14 cellular contexts compared by ENCODE assay signal in the genomic region with DNA sequence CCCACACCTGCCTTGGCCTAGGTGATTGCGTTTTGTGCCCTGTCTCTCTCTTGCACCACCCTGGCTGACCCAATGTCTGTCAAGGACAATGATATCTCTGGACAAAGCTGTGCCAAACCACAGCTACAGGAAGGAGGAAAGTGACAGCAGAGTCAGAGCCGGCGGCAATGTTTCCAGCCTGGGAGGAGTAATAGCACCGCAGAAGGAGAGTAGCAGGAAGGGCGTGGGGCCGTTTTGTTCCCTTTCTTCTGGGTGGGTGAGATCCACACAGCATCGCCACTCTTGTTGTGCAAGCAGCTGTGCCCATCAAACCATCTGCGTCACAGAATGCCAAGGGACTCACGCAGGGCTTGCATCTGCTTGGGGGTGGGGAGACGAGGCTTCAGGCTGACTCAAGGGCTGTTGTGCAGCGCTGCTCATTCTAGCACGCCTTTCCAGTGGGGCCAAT.
DNase-seq lines count a peak whose midpoint lies in the region; ATAC-seq, FAIRE-seq and TF ChIP-seq lines count a peak whose summit lies in the region.
"Had no signal": no experiment of that assay in that cellular context is flagged by ENCODE, and none has a peak within 500 bp of the region (broad histone marks: within the 10 kb centered on the region; RNA-seq: fewer than 3 reads in every experiment).

No MANE protein-coding gene starts in this region.

- H3K36me3 ChIP-seq in neuronal stem cell (replicated peaks in 1 of 2; ENCODE audit: control insufficient read depth in 2 of 2, insufficient read depth in 2 of 2, low read length in 2 of 2), result no peaks in the 10 kb centered on the region
- H3K36me3 ChIP-seq in MG63, result no peaks in the 10 kb centered on the region
- H3K36me3 ChIP-seq in kidney (ENCODE audit: control insufficient read depth in 1 of 2, insufficient read depth in 2 of 2, low read length in 2 of 2), result no peaks in the 10 kb centered on the region
- H3K36me3 ChIP-seq: BE2C had no signal

- H3K14ac ChIP-seq in neuronal stem cell (ENCODE audit: low read length), result no peak overlapping the region

- H3K9me3 ChIP-seq in neuronal stem cell (replicated peaks in 1 of 2; ENCODE audit: control insufficient read depth in 2 of 2, insufficient read depth in 1 of 2, low read depth in 1 of 2, low read length in 2 of 2) (no peaks in the 10 kb centered on the region), MG63 (no peaks in the 10 kb centered on the region), kidney (ENCODE audit: control insufficient read depth in 1 of 2, low read length in 2 of 2) (no peaks in the 10 kb centered on the region)
- H3K9me3 ChIP-seq: BE2C had no signal

- no peak overlapping the region for H3K23ac ChIP-seq in neuronal stem cell (ENCODE audit: low read depth, low read length, poor library complexity)

- no peak for FAIRE-seq in kidney (lab: Jason Lieb, UNC)
- FAIRE-seq: GM19239 had no signal

- H3K18ac ChIP-seq in neuronal stem cell (ENCODE audit: low read length), result peak overlapping the region; percentile 68

- no peak overlapping the region for H4K91ac ChIP-seq in neuronal stem cell (ENCODE audit: low read depth, low read length, poor library complexity)

- no peak overlapping the region for H2AFZ ChIP-seq in neuronal stem cell (ENCODE audit: low read length)

- H3K36me3 Mint-ChIP-seq in dendritic cell treated with granulocyte-macrophage colony-stimulating factor and Interleukin-4, amounts not matched to agents 40 ng/mL and 50 ng/mL, for 4 days (ENCODE audit: low read depth), result no peaks in the 10 kb centered on the region
- H3K36me3 Mint-ChIP-seq: T-cell had no signal

- H2BK5ac ChIP-seq in neuronal stem cell (ENCODE audit: low read length), result peak overlapping the region; percentile 40

- intact Hi-C loops in dendritic cell treated with granulocyte-macrophage colony-stimulating factor and Interleukin-4, amounts not matched to agents 40 ng/mL and 50 ng/mL, for 4 days (cut with micrococcal nuclease), result no loop called here
- intact Hi-C loops in kidney (cut with DNase I), result no loop called here

- TF ChIP-seq CTCF in AG10803 (conservative IDR thresholded peaks at IDR 0.05; ENCODE audit: low read length) (no peak), kidney (IDR thresholded peaks at IDR 0.05; ENCODE audit: borderline replicate concordance, extremely low read depth, insufficient read depth) (no peak)

- H3K4ac ChIP-seq in neuronal stem cell (ENCODE audit: low read length), result no peak overlapping the region

- H3K9ac ChIP-seq in neuronal stem cell (ENCODE audit: low read depth, low read length, poor library complexity) (no peak overlapping the region), kidney (ENCODE audit: low read length in 2 of 2) (no peak overlapping the region)

- H3K4me1 ChIP-seq in neuronal stem cell (ENCODE audit: control insufficient read depth in 2 of 2, insufficient read depth in 1 of 2, low read depth in 1 of 2, low read length in 2 of 2) (peaks cover 0 to 15% of the 10 kb centered on the region in 2 donors), kidney (ENCODE audit: control insufficient read depth in 1 of 2, insufficient read depth in 1 of 2, low read depth in 1 of 2, low read length in 2 of 2) (no peaks in the 10 kb centered on the region)
- H3K4me1 ChIP-seq: BE2C had no signal

- H2BK15ac ChIP-seq in neuronal stem cell (ENCODE audit: low read length), result no peak overlapping the region

- H3K27ac Mint-ChIP-seq in dendritic cell treated with granulocyte-macrophage colony-stimulating factor and Interleukin-4, amounts not matched to agents 40 ng/mL and 50 ng/mL, for 4 days, result peak overlapping the region; percentile 31
- H3K27ac Mint-ChIP-seq: activated CD8-positive, alpha-beta T cell treated with anti-CD3 and anti-CD28 coated beads for 36 hours; activated naive CD8-positive, alpha-beta T cell treated with anti-CD3 and anti-CD28 coated beads, Interleukin-2, amount 50 U/mL, for 24 hours; T-cell had no signal

- H3K4me2 ChIP-seq in neuronal stem cell (ENCODE audit: insufficient read depth, low read length, poor library complexity, severe bottlenecking), result no peak overlapping the region

- ATAC-seq in GM21381 (IDR thresholded peaks at IDR 0.05; ENCODE audit: unreplicated experiment), result no peak
- no peak for ATAC-seq in HG02610 (IDR thresholded peaks at IDR 0.05; ENCODE audit: unreplicated experiment)
- ATAC-seq: activated CD8-positive, alpha-beta T cell treated with anti-CD3 and anti-CD28 coated beads for 36 hours; T-cell had no signal

- peaks cover 4% of the 10 kb centered on the region for H3K4me1 Mint-ChIP-seq in dendritic cell treated with granulocyte-macrophage colony-stimulating factor and Interleukin-4, amounts not matched to agents 40 ng/mL and 50 ng/mL, for 4 days (ENCODE audit: low read depth)
- H3K4me1 Mint-ChIP-seq: activated naive CD8-positive, alpha-beta T cell treated with anti-CD3 and anti-CD28 coated beads, Interleukin-2, amount 50 U/mL, for 24 hours; T-cell had no signal

- no peak overlapping the region for H3K4me3 Mint-ChIP-seq in dendritic cell treated with granulocyte-macrophage colony-stimulating factor and Interleukin-4, amounts not matched to agents 40 ng/mL and 50 ng/mL, for 4 days
- H3K4me3 Mint-ChIP-seq: activated CD8-positive, alpha-beta T cell treated with anti-CD3 and anti-CD28 coated beads for 36 hours; activated naive CD8-positive, alpha-beta T cell treated with anti-CD3 and anti-CD28 coated beads, Interleukin-2, amount 50 U/mL, for 24 hours; T-cell had no signal

- peaks cover 1% of the 10 kb centered on the region for H3K27me3 Mint-ChIP-seq in dendritic cell treated with granulocyte-macrophage colony-stimulating factor and Interleukin-4, amounts not matched to agents 40 ng/mL and 50 ng/mL, for 4 days
- H3K27me3 Mint-ChIP-seq: activated CD8-positive, alpha-beta T cell treated with anti-CD3 and anti-CD28 coated beads for 36 hours had no signal

- peaks cover 0 to 6% (median 0%) of the 10 kb centered on the region in 3 experiments for H3K27me3 ChIP-seq in neuronal stem cell (ENCODE audit: control insufficient read depth in 3 of 3, insufficient read depth in 3 of 3, low read depth in 1 of 3, low read length in 3 of 3)
- H3K27me3 ChIP-seq in MG63, result no peaks in the 10 kb centered on the region
- H3K27me3 ChIP-seq: BE2C had no signal

- DNase-seq in AG10803 (ENCODE audit: low read depth) (peak; percentile 94), NCI-H2171 (lab: John Stamatoyannopoulos, UW) (peak; percentile 74), neuronal stem cell (ENCODE audit: low spot score) (no peak), MG63 (no peak), kidney (no peak)
- DNase-seq: activated CD8-positive, alpha-beta T cell treated with anti-CD3 and anti-CD28 coated beads for 36 hours; activated naive CD8-positive, alpha-beta T cell treated with anti-CD3 and anti-CD28 coated beads, Interleukin-2, amount 50 U/mL, for 24 hours; BE2C; effector CD8-positive, alpha-beta T cell had no signal

- peaks cover 23% of the 10 kb centered on the region for H3K9me3 Mint-ChIP-seq in dendritic cell treated with granulocyte-macrophage colony-stimulating factor and Interleukin-4, amounts not matched to agents 40 ng/mL and 50 ng/mL, for 4 days

- H3K27ac ChIP-seq in neuronal stem cell (replicated peaks; ENCODE audit: low read length) (peak overlapping the region; percentile 8), kidney (ENCODE audit: low read depth in 2 of 2, low read length in 2 of 2) (no peak overlapping the region)

- no peak overlapping the region for H4K8ac ChIP-seq in neuronal stem cell (ENCODE audit: low read depth, low read length)

- no peak overlapping the region for H2AK5ac ChIP-seq in neuronal stem cell (ENCODE audit: low read depth, low read length)

- no peak overlapping the region for H2BK12ac ChIP-seq in neuronal stem cell (ENCODE audit: low read length)

- WGBS in neuronal stem cell (ENCODE audit: extremely low coverage in 2 of 2, insufficient read length in 2 of 2, insufficient replicate concordance in 1 of 2), 2 donors, result no CpG with 5 or more reads among the region's 12 CpGs

- no peak overlapping the region for H2BK120ac ChIP-seq in neuronal stem cell (ENCODE audit: low read depth, low read length)

- H3K4me3 ChIP-seq in AG10803 (ENCODE audit: low read length) (peak overlapping the region; percentile 5; the same call in 1 of the 2 replicates), neuronal stem cell (ENCODE audit: low read length in 2 of 2) (no peak overlapping the region), MG63 (no peak overlapping the region), kidney (ENCODE audit: low read length in 2 of 2) (no peak overlapping the region)

- no peaks in the 10 kb centered on the region for H3K79me1 ChIP-seq in neuronal stem cell (ENCODE audit: low read depth, low read length)

Comparison
In these comparisons a context has a peak if more than half of its experiments do, and no peak if none do; other contexts are left out.
1. DNase-seq: peak in AG10803 (single experiment) and NCI-H2171 (single experiment); none in neuronal stem cell (single experiment), MG63 (single experiment) and kidney (single experiment).